ENCODE assay signal across 30 cellular contexts in genomic region chr2:113166187-113166645, GRCh38. TPM values are rescaled to one million over a fixed set of nuclear protein-coding genes. Genes with fewer than 3 reads are reported as not detected.
DNase-seq lines count a peak whose midpoint lies in the region; ATAC-seq and TF ChIP-seq lines count a peak whose summit lies in the region.
"Had no signal": no experiment of that assay in that cellular context is flagged by ENCODE, and none has a peak within 500 bp of the region (broad histone marks: within the 10 kb centered on the region; RNA-seq: fewer than 3 reads in every experiment).

No MANE protein-coding gene starts in this region.

- H3K4me1 Mint-ChIP-seq in T-helper 2 cell treated with Interferon-gamma antibody and Interleukin-4, amounts not matched to agents 5 μg/mL and 100 μg/mL, for 36 hours (ENCODE audit: low read depth) = peaks cover 43% of the 10 kb centered on the region
- peaks cover 64% of the 10 kb centered on the region for H3K4me1 Mint-ChIP-seq in CD8-positive, alpha-beta T cell (ENCODE audit: low read depth)
- H3K4me1 Mint-ChIP-seq in activated naive CD8-positive, alpha-beta T cell treated with anti-CD3 and anti-CD28 coated beads, Interleukin-2, amount 50 U/mL, for 24 hours = peaks cover 59% of the 10 kb centered on the region

- H3K4me3 Mint-ChIP-seq in T-helper 2 cell treated with Interferon-gamma antibody and Interleukin-4, amounts not matched to agents 5 μg/mL and 100 μg/mL, for 36 hours = no peak overlapping the region
- no peak overlapping the region for H3K4me3 Mint-ChIP-seq in CD8-positive, alpha-beta T cell
- H3K4me3 Mint-ChIP-seq in activated naive CD8-positive, alpha-beta T cell treated with anti-CD3 and anti-CD28 coated beads, Interleukin-2, amount 50 U/mL, for 24 hours = no peak overlapping the region

- H3K27me3 ChIP-seq in CD8-positive, alpha-beta T cell (ENCODE audit: insufficient read depth, low read length) = no peaks in the 10 kb centered on the region
- H3K27me3 ChIP-seq in mucosa of rectum (ENCODE audit: control insufficient read depth in 2 of 2, insufficient read depth in 2 of 2, low read length in 2 of 2) = no peaks in the 10 kb centered on the region
- H3K27me3 ChIP-seq in effector memory CD4-positive, alpha-beta T cell (replicated peaks; ENCODE audit: control insufficient read depth, insufficient read depth, low read length, poor library complexity, severe bottlenecking) = no peaks in the 10 kb centered on the region
- H3K27me3 ChIP-seq: hepatocyte, MG63, neutrophil, tibial nerve had no signal

- no peak for TF ChIP-seq CTCF in CD8-positive, alpha-beta T cell (IDR thresholded peaks at IDR 0.05)

- DNase-seq in T-helper 2 cell treated with Interferon-gamma antibody and Interleukin-4, amounts not matched to agents 5 μg/mL and 100 μg/mL, for 36 hours (ENCODE audit: low spot score) = no peak
- DNase-seq in T-helper 2 cell (no peak), RKO (ENCODE audit: low spot score) (no peak)
- DNase-seq in CD8-positive, alpha-beta T cell = no peak
- no peak for DNase-seq in activated naive CD8-positive, alpha-beta T cell treated with anti-CD3 and anti-CD28 coated beads, Interleukin-2, amount 50 U/mL, for 24 hours
- DNase-seq in effector memory CD4-positive, alpha-beta T cell = no peak
- DNase-seq in stimulated activated CD4-positive, alpha-beta T cell treated with anti-CD3 and anti-CD28 coated beads, Interleukin-2, amount 100 ng/mL, for 48 hours = no peak
- DNase-seq: 8988T; activated gamma-delta T cell; AML-193; COR-L47; DMS79; effector CD4-positive, alpha-beta T cell; foreskin melanocyte; immature natural killer cell; left ventricle myocardium inferior; MG63; NCI-H1417 treated with DMSO at 0.1 percent for 48 hours; NCI-H2171; NCI-H524; stimulated activated CD4-positive, alpha-beta T cell treated with anti-CD3 and anti-CD28 coated beads, Interleukin-4, amount 100 ng/mL, for 1 hour; stimulated activated naive CD8-positive, alpha-beta T cell treated with anti-CD3 and anti-CD28 coated beads, Interleukin-15, Interleukin-2, amounts not matched to agents 100 U/mL and 50 U/mL, for 24 hours had no signal

- intact Hi-C loops in CD8-positive, alpha-beta T cell (cut with DNase I, micrococcal nuclease) = no loop called here

- H3K27ac Mint-ChIP-seq in T-helper 2 cell treated with Interferon-gamma antibody and Interleukin-4, amounts not matched to agents 5 μg/mL and 100 μg/mL, for 36 hours = peak overlapping the region; percentile 9
- peak overlapping the region; percentile 98 for H3K27ac Mint-ChIP-seq in CD8-positive, alpha-beta T cell
- peak overlapping the region; percentile 7 for H3K27ac Mint-ChIP-seq in activated naive CD8-positive, alpha-beta T cell treated with anti-CD3 and anti-CD28 coated beads, Interleukin-2, amount 50 U/mL, for 24 hours

- peak overlapping the region in 1 of 2 donors; percentile 47 for H3K9ac ChIP-seq in mucosa of rectum (ENCODE audit: low read depth in 1 of 2, low read length in 2 of 2)

- no peak overlapping the region for H3K4me3 ChIP-seq in CD8-positive, alpha-beta T cell (ENCODE audit: low read depth, low read length)
- no peak overlapping the region for H3K4me3 ChIP-seq in mucosa of rectum (ENCODE audit: low read length in 2 of 2)
- no peak overlapping the region for H3K4me3 ChIP-seq in effector memory CD4-positive, alpha-beta T cell (ENCODE audit: insufficient read depth, low read depth, low read length, poor library complexity, severe bottlenecking)
- H3K4me3 ChIP-seq: hepatocyte, K562, left ventricle myocardium inferior, MG63, smooth muscle cell, tibial nerve had no signal

- H3K27ac ChIP-seq in CD8-positive, alpha-beta T cell (ENCODE audit: low read depth, low read length) = no peak overlapping the region
- peak overlapping the region; percentile 88 to 90 for H3K27ac ChIP-seq in mucosa of rectum (ENCODE audit: low read depth in 2 of 2, low read length in 2 of 2)
- no peak overlapping the region for H3K27ac ChIP-seq in effector memory CD4-positive, alpha-beta T cell (ENCODE audit: insufficient read depth, low read length, poor library complexity, severe bottlenecking)
- H3K27ac ChIP-seq: left ventricle myocardium inferior had no signal

- H3K36me3 ChIP-seq in CD8-positive, alpha-beta T cell (ENCODE audit: insufficient read depth, low read length) = no peaks in the 10 kb centered on the region
- peaks cover 0 to 2% of the 10 kb centered on the region in 2 donors for H3K36me3 ChIP-seq in mucosa of rectum (ENCODE audit: control insufficient read depth in 2 of 2, insufficient read depth in 2 of 2, low read length in 2 of 2)
- no peaks in the 10 kb centered on the region for H3K36me3 ChIP-seq in effector memory CD4-positive, alpha-beta T cell (ENCODE audit: control insufficient read depth, insufficient read depth, low read length)
- H3K36me3 ChIP-seq: left ventricle myocardium inferior, MG63, neutrophil, tibial nerve had no signal

- H3K27me3 Mint-ChIP-seq in T-helper 2 cell treated with Interferon-gamma antibody and Interleukin-4, amounts not matched to agents 5 μg/mL and 100 μg/mL, for 36 hours (ENCODE audit: low read depth) = no peaks in the 10 kb centered on the region
- no peaks in the 10 kb centered on the region for H3K27me3 Mint-ChIP-seq in CD8-positive, alpha-beta T cell (ENCODE audit: low read depth)
- H3K27me3 Mint-ChIP-seq in activated naive CD8-positive, alpha-beta T cell treated with anti-CD3 and anti-CD28 coated beads, Interleukin-2, amount 50 U/mL, for 24 hours = no peaks in the 10 kb centered on the region

- H3K36me3 Mint-ChIP-seq in T-helper 2 cell treated with Interferon-gamma antibody and Interleukin-4, amounts not matched to agents 5 μg/mL and 100 μg/mL, for 36 hours (ENCODE audit: low read depth) = peaks cover 8% of the 10 kb centered on the region
- H3K36me3 Mint-ChIP-seq in CD8-positive, alpha-beta T cell = no peaks in the 10 kb centered on the region
- H3K36me3 Mint-ChIP-seq in activated naive CD8-positive, alpha-beta T cell treated with anti-CD3 and anti-CD28 coated beads, Interleukin-2, amount 50 U/mL, for 24 hours (ENCODE audit: low read depth) = peaks cover 3% of the 10 kb centered on the region

- H3K9me3 ChIP-seq in CD8-positive, alpha-beta T cell (ENCODE audit: low read length) = no peaks in the 10 kb centered on the region
- H3K9me3 ChIP-seq in mucosa of rectum (ENCODE audit: control insufficient read depth in 2 of 2, low read length in 2 of 2) = no peaks in the 10 kb centered on the region
- H3K9me3 ChIP-seq in effector memory CD4-positive, alpha-beta T cell (ENCODE audit: control insufficient read depth, low read length) = no peaks in the 10 kb centered on the region
- H3K9me3 ChIP-seq: left ventricle myocardium inferior, MG63, neutrophil, tibial nerve had no signal

- peaks cover 3% of the 10 kb centered on the region for H3K9me3 Mint-ChIP-seq in T-helper 2 cell treated with Interferon-gamma antibody and Interleukin-4, amounts not matched to agents 5 μg/mL and 100 μg/mL, for 36 hours
- H3K9me3 Mint-ChIP-seq in CD8-positive, alpha-beta T cell = peaks cover 2% of the 10 kb centered on the region
- peaks cover 3% of the 10 kb centered on the region for H3K9me3 Mint-ChIP-seq in activated naive CD8-positive, alpha-beta T cell treated with anti-CD3 and anti-CD28 coated beads, Interleukin-2, amount 50 U/mL, for 24 hours
- H3K9me3 Mint-ChIP-seq: immature natural killer cell had no signal

- no peak for ATAC-seq in CD8-positive, alpha-beta T cell
- ATAC-seq in activated naive CD8-positive, alpha-beta T cell treated with anti-CD3 and anti-CD28 coated beads, Interleukin-2, amount 50 U/mL, for 24 hours = no peak
- ATAC-seq: K562; stimulated activated naive CD8-positive, alpha-beta T cell treated with anti-CD3 and anti-CD28 coated beads, Interleukin-15, Interleukin-2, amounts not matched to agents 100 U/mL and 50 U/mL, for 24 hours had no signal

- peaks cover 54% of the 10 kb centered on the region for H3K4me1 ChIP-seq in CD8-positive, alpha-beta T cell (ENCODE audit: insufficient read depth, low read length)
- peaks cover 16 to 35% of the 10 kb centered on the region in 2 donors for H3K4me1 ChIP-seq in mucosa of rectum (ENCODE audit: control insufficient read depth in 2 of 2, insufficient read depth in 2 of 2, low read length in 2 of 2)
- H3K4me1 ChIP-seq in effector memory CD4-positive, alpha-beta T cell (ENCODE audit: control insufficient read depth, insufficient read depth, low read length, poor library complexity, severe bottlenecking) = peaks cover 48% of the 10 kb centered on the region
- H3K4me1 ChIP-seq: tibial nerve had no signal

- POLR2A ChIA-PET in CD8-positive, alpha-beta T cell (lab: Charles Lee) = interaction anchor here (1.5 to 3.0 kb wide), 2 partner anchors 9 to 15 kb away, joined by 5 to 16 read pairs; partner anchors contain the start of gene PSD4

- CTCF ChIA-PET in CD8-positive, alpha-beta T cell (lab: Charles Lee) = interaction anchor here (1.3 to 6.2 kb wide), 4 partner anchors 9 to 33 kb away, joined by 3 to 58 read pairs (median 6); no protein-coding TSS in a partner anchor

RNA-seq across cellular contexts. Expression of gene PSD4, which starts 7.6 kb away (rescaled TPM):
- 10 to 100 TPM; 80.6 to 86.2 TPM for total RNA-seq in CD8-positive, alpha-beta T cell

RNA-seq across cellular contexts. Expression of gene IL1RN, which starts 38.8 kb away (rescaled TPM):
- total RNA-seq in CD8-positive, alpha-beta T cell = not detected
- total RNA-seq: cerebellum, K562, SK-MEL-5 had no signal

Comparison
In these comparisons a context has a peak if more than half of its experiments do, and no peak if none do; other contexts are left out.
1. H3K27ac Mint-ChIP-seq: peak in every context shown above with its lines; median percentile 98 in CD8-positive, alpha-beta T cell; 9 in T-helper 2 cell treated with Interferon-gamma antibody and Interleukin-4, amounts not matched to agents 5 μg/mL and 100 μg/mL, for 36 hours; 7 in activated naive CD8-positive, alpha-beta T cell treated with anti-CD3 and anti-CD28 coated beads, Interleukin-2, amount 50 U/mL, for 24 hours.
2. H3K27ac ChIP-seq: peak in mucosa of rectum (2 of 2); none in CD8-positive, alpha-beta T cell (single experiment) and effector memory CD4-positive, alpha-beta T cell (single experiment).